Comparison of ENCODE assay signal across 37 cellular contexts in genomic region chr4:130559268-130559667, GRCh38.
"Had no signal": no experiment of that assay in that cellular context is flagged by ENCODE, and none has a peak within 500 bp of the region (broad histone marks: within the 10 kb centered on the region; RNA-seq: fewer than 3 reads in every experiment).

No MANE protein-coding gene starts in this region.

- DNase-seq: activated B cell treated with CpG ODN at 0.5 μM for 24 hours; activated CD4-positive, alpha-beta T cell treated with anti-CD3 and anti-CD28 coated beads for 48 hours; activated CD4-positive, alpha-beta T cell treated with anti-CD3 and anti-CD28 coated beads, Interleukin-2, amount 50 U/mL, for 1 hour; activated CD4-positive, alpha-beta T cell treated with anti-CD3 and anti-CD28 coated beads, Interleukin-2, amount 50 U/mL, for 48 hours; activated CD8-positive, alpha-beta memory T cell treated with anti-CD3 and anti-CD28 coated beads for 24 hours; activated CD8-positive, alpha-beta T cell treated with anti-CD3 and anti-CD28 coated beads for 36 hours; activated effector memory CD4-positive, alpha-beta T cell treated with Interleukin-2 at 50 U/mL for 16 hours; activated gamma-delta T cell treated with Interleukin-2 at 50 U/mL for 16 hours; activated naive CD4-positive, alpha-beta T cell treated with anti-CD3 and anti-CD28 coated beads, Interleukin-2, amount 50 U/mL, for 16 hours; activated naive CD4-positive, alpha-beta T cell treated with Interleukin-2 at 50 U/mL for 16 hours; activated T-cell treated with anti-CD3 and anti-CD28 coated beads, Interleukin-2, amount 50 U/mL, for 4 hours; adrenal gland; amygdala; aorta; body of pancreas; central memory CD4-positive, alpha-beta T cell; cerebellar nuclear complex; colonic mucosa; dorsolateral prefrontal cortex; effector memory CD4-positive, alpha-beta T cell; endodermal cell; erythroblast; gastrocnemius medialis; glutamatergic neuron; heart left ventricle; T-helper 1 cell; T-helper 17 cell; T1000; WERI-Rb-1 had no signal

- H3K27ac Mint-ChIP-seq: activated B cell treated with CpG ODN at 0.5 μM for 24 hours; activated CD8-positive, alpha-beta T cell treated with anti-CD3 and anti-CD28 coated beads for 36 hours; activated naive CD8-positive, alpha-beta T cell; activated T-helper 17 cell treated with anti-CD3 and anti-CD28 coated beads, Interleukin-2, amount 50 U/mL, for 72 hours; dendritic cell treated with granulocyte-macrophage colony-stimulating factor and Interleukin-4, amounts not matched to agents 40 ng/mL and 50 ng/mL, for 4 days; endodermal cell; T-helper 17 cell; T-helper 2 cell treated with Interferon-gamma antibody and Interleukin-4, amounts not matched to agents 5 μg/mL and 100 μg/mL, for 36 hours had no signal

- H3K36me3 ChIP-seq: adrenal gland, cardiac muscle cell, colonic mucosa, esophagus muscularis mucosa, gastrocnemius medialis, heart left ventricle, WERI-Rb-1 had no signal

- H3K27ac ChIP-seq: adrenal gland, body of pancreas, cardiac muscle cell, colonic mucosa, dorsolateral prefrontal cortex, esophagus muscularis mucosa, foreskin keratinocyte, gastrocnemius medialis, heart left ventricle, WERI-Rb-1 had no signal

- H3K36me3 Mint-ChIP-seq: activated naive CD8-positive, alpha-beta T cell had no signal

- H3K4me3 Mint-ChIP-seq: activated B cell treated with CpG ODN at 0.5 μM for 24 hours; activated CD8-positive, alpha-beta T cell treated with anti-CD3 and anti-CD28 coated beads for 36 hours; activated naive CD8-positive, alpha-beta T cell; activated T-cell treated with anti-CD3 and anti-CD28 coated beads, Interleukin-2, amount 50 U/mL, for 4 hours; activated T-helper 17 cell treated with anti-CD3 and anti-CD28 coated beads, Interleukin-2, amount 50 U/mL, for 72 hours; dendritic cell treated with granulocyte-macrophage colony-stimulating factor and Interleukin-4, amounts not matched to agents 40 ng/mL and 50 ng/mL, for 4 days; endodermal cell; T-helper 17 cell; T-helper 2 cell treated with Interferon-gamma antibody and Interleukin-4, amounts not matched to agents 5 μg/mL and 100 μg/mL, for 36 hours had no signal

- H3K27me3 ChIP-seq: adrenal gland, body of pancreas, cardiac muscle cell, colonic mucosa, dorsolateral prefrontal cortex, esophagus muscularis mucosa, foreskin keratinocyte, gastrocnemius medialis, heart left ventricle had no signal

- H3K9me3 ChIP-seq: adrenal gland, body of pancreas, colonic mucosa, esophagus muscularis mucosa, gastrocnemius medialis had no signal

- H3K4me1 Mint-ChIP-seq: activated B cell treated with CpG ODN at 0.5 μM for 24 hours; activated T-helper 17 cell treated with anti-CD3 and anti-CD28 coated beads, Interleukin-2, amount 50 U/mL, for 72 hours; T-helper 17 cell had no signal

- H3K4me3 ChIP-seq: adrenal gland, body of pancreas, cardiac muscle cell, colonic mucosa, dorsolateral prefrontal cortex, esophagus muscularis mucosa, gastrocnemius medialis, heart left ventricle had no signal

- H3K4me1 ChIP-seq: adrenal gland, colonic mucosa, foreskin keratinocyte, gastrocnemius medialis had no signal

- H3K9me3 Mint-ChIP-seq: dendritic cell treated with granulocyte-macrophage colony-stimulating factor and Interleukin-4, amounts not matched to agents 40 ng/mL and 50 ng/mL, for 4 days had no signal

- ATAC-seq: activated CD4-positive, CD25-positive, alpha-beta regulatory T cell treated with anti-CD3 and anti-CD28 coated beads, Interleukin-2, amount 50 U/mL, for 24 hours; activated CD8-positive, alpha-beta T cell treated with anti-CD3 and anti-CD28 coated beads for 36 hours; activated T-cell treated with anti-CD3 and anti-CD28 coated beads, Interleukin-2, amount 50 U/mL, for 4 hours; activated T-helper 17 cell treated with anti-CD3 and anti-CD28 coated beads, Interleukin-2, amount 50 U/mL, for 72 hours; body of pancreas; foreskin keratinocyte; gastrocnemius medialis; heart left ventricle; T-helper 17 cell had no signal

- H3K27me3 Mint-ChIP-seq: activated B cell treated with CpG ODN at 0.5 μM for 24 hours; activated CD8-positive, alpha-beta T cell treated with anti-CD3 and anti-CD28 coated beads for 36 hours; activated naive CD8-positive, alpha-beta T cell; activated T-helper 17 cell treated with anti-CD3 and anti-CD28 coated beads, Interleukin-2, amount 50 U/mL, for 72 hours; dendritic cell treated with granulocyte-macrophage colony-stimulating factor and Interleukin-4, amounts not matched to agents 40 ng/mL and 50 ng/mL, for 4 days; T-helper 17 cell had no signal
